22 cellular contexts compared by ENCODE assay signal in genomic region chr3:152978152-152978551, GRCh38.
"Had no signal": no experiment of that assay in that cellular context is flagged by ENCODE, and none has a peak within 500 bp of the region (broad histone marks: within the 10 kb centered on the region; RNA-seq: fewer than 3 reads in every experiment).

No MANE protein-coding gene starts in this region.

- H3K36me3 ChIP-seq: brain microvascular endothelial cell, cardiac muscle cell had no signal

- H3K27me3 ChIP-seq: brain microvascular endothelial cell, cardiac muscle cell had no signal

- DNase-seq: activated CD4-positive, alpha-beta memory T cell treated with anti-CD3 and anti-CD28 coated beads for 36 hours; activated CD4-positive, alpha-beta T cell treated with anti-CD3 and anti-CD28 coated beads, Interleukin-2, amount 10 ng/mL, durations not matched to agents 7 days and 5 days; activated CD4-positive, CD25-positive, alpha-beta regulatory T cell; activated CD8-positive, alpha-beta memory T cell treated with anti-CD3 and anti-CD28 coated beads for 24 hours; activated gamma-delta T cell; activated naive CD4-positive, alpha-beta T cell treated with anti-CD3 and anti-CD28 coated beads for 36 hours; activated T-cell treated with anti-CD3 and anti-CD28 coated beads, Interleukin-2, amount 50 U/mL, for 4 hours; brain microvascular endothelial cell; MM.1S; NCI-H1105; NCI-H1436; NCI-H1694 treated with DMSO at 0.1 percent for 48 hours; NCI-H2029 treated with DMSO at 0.1 percent for 48 hours; NCI-H345; NCI-H510A; NCI-H69; NK-92 treated with Interleukin-12 subunit alpha and Interleukin-12 subunit beta, amount 100 ng/mL, for 24 hours; SHP77 treated with DMSO at 0.1 percent for 48 hours; T-helper 17 cell; T1000 had no signal

- H3K4me3 ChIP-seq: cardiac muscle cell had no signal

- H3K27ac ChIP-seq: brain microvascular endothelial cell, cardiac muscle cell, VCaP had no signal
